28 cellular contexts compared by ENCODE assay signal in the genomic region with DNA sequence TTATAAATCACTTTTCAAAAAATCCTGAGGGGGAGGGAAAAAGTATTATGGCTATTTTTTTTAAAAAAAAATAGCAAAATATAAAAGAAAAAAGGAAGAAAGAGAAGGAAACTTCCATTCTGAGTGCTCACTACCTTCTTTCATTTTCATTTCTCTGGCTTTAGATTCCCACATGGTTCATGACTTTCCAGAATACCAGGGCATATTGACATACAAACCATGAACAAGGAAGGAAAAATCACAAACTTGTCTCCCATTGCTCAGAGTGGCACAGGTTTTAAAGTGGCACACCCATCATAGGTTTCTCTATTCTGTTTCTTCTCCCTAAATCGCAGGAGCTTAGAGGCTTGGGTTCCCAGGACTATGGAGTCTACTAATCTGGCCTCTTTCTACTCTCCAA.
"Had no signal": no experiment of that assay in that cellular context is flagged by ENCODE, and none has a peak within 500 bp of the region (broad histone marks: within the 10 kb centered on the region; RNA-seq: fewer than 3 reads in every experiment).

No MANE protein-coding gene starts in this region.

- ATAC-seq: PC-3 had no signal

- H3K9ac ChIP-seq: SK-N-SH had no signal

- DNase-seq: Kasumi-1, KG1, MG63, MV-4-11, NCI-H1092, NCI-H1105, NCI-H1417 treated with DMSO at 0.1 percent for 48 hours, NCI-H1436 treated with DMSO at 0.1 percent for 48 hours, NCI-H1694 treated with DMSO at 0.1 percent for 48 hours, NCI-H187 treated with DMSO at 0.1 percent for 48 hours, NCI-H2029, NCI-H2081, NCI-H2171 treated with DMSO at 0.1 percent for 48 hours, NCI-H2227 treated with DMSO at 0.1 percent for 48 hours, NCI-H345, NCI-H446, NCI-H510A treated with DMSO at 0.1 percent for 48 hours, NCI-H524 treated with DMSO at 0.1 percent for 48 hours, NCI-H526 treated with DMSO at 0.1 percent for 48 hours, NCI-H774, PC-3, Peyer's patch, Right ventricle myocardium superior, RPMI8226, SHP77 treated with DMSO at 0.1 percent for 48 hours, SK-N-SH, SW 1271 had no signal

- H3K36me3 ChIP-seq: MG63, Peyer's patch, SJSA1 had no signal

- H3K27me3 ChIP-seq: MG63, Peyer's patch, SJSA1 had no signal

- H3K4me2 ChIP-seq: SK-N-SH had no signal

- H3K4me3 ChIP-seq: MG63, Peyer's patch, SJSA1 had no signal

- H3K9me3 ChIP-seq: MG63, Peyer's patch, SJSA1, SK-N-SH had no signal

- H3K27ac ChIP-seq: Peyer's patch, SJSA1 had no signal

- H3K9me2 ChIP-seq: SK-N-SH had no signal

- H3K4me1 ChIP-seq: Peyer's patch, SJSA1 had no signal
